ENCODE assay signal across 24 cellular contexts in the genomic region with DNA sequence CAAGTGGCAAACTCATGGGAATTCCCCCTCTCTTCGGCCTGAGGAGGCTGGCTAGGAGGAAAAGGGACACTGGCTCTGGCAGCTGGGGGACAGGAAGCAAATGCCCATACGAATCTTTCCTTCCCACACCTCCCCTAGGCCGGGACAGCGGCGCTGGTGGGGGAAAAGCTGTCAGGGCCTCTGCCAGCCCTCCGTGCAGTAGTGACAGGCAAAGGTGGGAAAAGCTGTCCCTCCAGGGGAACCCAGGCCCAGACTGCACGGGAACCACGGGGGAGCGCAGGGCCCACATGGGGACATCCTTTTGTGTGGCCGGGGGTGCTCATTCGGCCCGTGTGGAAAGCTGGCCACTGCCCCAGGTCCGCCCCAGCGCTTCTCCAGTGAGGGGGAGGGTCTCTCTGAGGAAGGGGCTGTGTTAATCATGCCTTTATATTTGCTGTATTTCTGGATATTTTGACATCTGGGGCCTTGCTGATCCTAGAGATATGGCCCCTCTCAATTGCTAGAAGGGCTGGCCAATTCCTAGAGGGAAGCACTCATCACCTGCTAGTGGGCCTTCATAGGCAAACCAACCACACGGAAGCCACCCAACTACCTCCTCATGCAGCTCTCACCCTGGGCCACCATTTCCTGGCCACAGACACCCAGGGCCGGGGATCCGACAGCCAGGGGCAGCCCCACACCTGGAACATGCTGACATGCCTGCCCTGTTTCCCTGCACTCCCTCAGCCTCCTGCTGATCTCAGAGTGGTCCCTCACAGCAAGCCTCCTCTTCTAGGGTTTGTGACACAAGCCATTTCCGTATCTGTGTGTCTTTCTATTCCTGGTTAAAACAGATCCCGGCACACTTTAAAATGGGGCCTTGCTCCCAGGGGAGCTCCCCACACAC.
A peak's percentile ranks its signal among the peaks of the same experiment; 100 is the strongest.
DNase-seq lines count a peak whose midpoint lies in the region; ATAC-seq and TF ChIP-seq lines count a peak whose summit lies in the region.
"Had no signal": no experiment of that assay in that cellular context is flagged by ENCODE, and none has a peak within 500 bp of the region (broad histone marks: within the 10 kb centered on the region; RNA-seq: fewer than 3 reads in every experiment).

No MANE protein-coding gene starts in this region.

- H3K36me3 Mint-ChIP-seq in endodermal cell (ENCODE audit: low read depth) (peaks cover 27% of the 10 kb centered on the region), nephron progenitor cell (ENCODE audit: low read depth) (peaks cover 24% of the 10 kb centered on the region), MCF 10A (ENCODE audit: insufficient read depth, unreplicated experiment) (no peaks in the 10 kb centered on the region)
- H3K36me3 Mint-ChIP-seq: activated naive CD4-positive, alpha-beta T cell treated with anti-CD3 and anti-CD28 coated beads, Interleukin-2, amount 10 ng/mL, durations not matched to agents 7 days and 5 days had no signal

- POLR2A ChIA-PET in MCF 10A (lab: Yijun Ruan, JAX) = no interaction called here

- H3K9ac ChIP-seq in endodermal cell (ENCODE audit: extremely low read depth, low read length, poor library complexity, severe bottlenecking) = no peak overlapping the region

- ATAC-seq in stimulated activated naive CD8-positive, alpha-beta T cell treated with anti-CD3 and anti-CD28 coated beads, Interleukin-15, amount 100 ng/mL, for 72 hours = no peak
- no peak for ATAC-seq in stimulated activated naive CD8-positive, alpha-beta T cell treated with anti-CD3 and anti-CD28 coated beads, Interleukin-15, Interleukin-2, amounts not matched to agents 100 U/mL and 50 U/mL, for 24 hours

- no peak overlapping the region for H3K4me3 ChIP-seq in endodermal cell (ENCODE audit: low read length)
- H3K4me3 ChIP-seq: SK-N-MC, spleen, upper lobe of left lung had no signal

- TF ChIP-seq CTCF in endodermal cell (conservative IDR thresholded peaks at IDR 0.05) = no peak
- no peak for TF ChIP-seq CTCF in nephron progenitor cell (IDR thresholded peaks at IDR 0.05)
- TF ChIP-seq CTCF in MCF 10A (IDR thresholded peaks at IDR 0.05; ENCODE audit: unreplicated experiment) = no peak

- no peaks in the 10 kb centered on the region for H3K27me3 Mint-ChIP-seq in stimulated activated naive CD8-positive, alpha-beta T cell treated with anti-CD3 and anti-CD28 coated beads, Interleukin-15, amount 100 ng/mL, for 72 hours
- H3K27me3 Mint-ChIP-seq in endodermal cell (ENCODE audit: insufficient read depth) (no peaks in the 10 kb centered on the region), nephron progenitor cell (ENCODE audit: low read depth, poor library complexity) (peaks cover 3% of the 10 kb centered on the region), MCF 10A (ENCODE audit: insufficient read depth, unreplicated experiment) (no peaks in the 10 kb centered on the region)

- no peak overlapping the region for H3K4me3 Mint-ChIP-seq in stimulated activated naive CD8-positive, alpha-beta T cell treated with anti-CD3 and anti-CD28 coated beads, Interleukin-15, amount 100 ng/mL, for 72 hours
- H3K4me3 Mint-ChIP-seq in endodermal cell (no peak overlapping the region), nephron progenitor cell (no peak overlapping the region), MCF 10A (ENCODE audit: unreplicated experiment) (no peak overlapping the region)
- H3K4me3 Mint-ChIP-seq: activated naive CD4-positive, alpha-beta T cell treated with anti-CD3 and anti-CD28 coated beads, Interleukin-2, amount 10 ng/mL, durations not matched to agents 7 days and 5 days; activated T-helper 1 cell treated with anti-CD3 and anti-CD28 coated beads, Interleukin-12 subunit alpha, Interleukin-12 subunit beta, Interleukin-2, Interleukin-4 antibody, amounts not matched to agents 30 ng/mL and 10 ng/mL and 1 ng/mL, durations not matched to agents 14 hours and 24 hours and 36 hours; stimulated activated naive CD8-positive, alpha-beta T cell treated with anti-CD3 and anti-CD28 coated beads, Interleukin-15, Interleukin-2, amounts not matched to agents 100 ng/mL and 50 ng/mL, for 24 hours had no signal

- H3K4me1 Mint-ChIP-seq in stimulated activated naive CD8-positive, alpha-beta T cell treated with anti-CD3 and anti-CD28 coated beads, Interleukin-15, amount 100 ng/mL, for 72 hours = no peaks in the 10 kb centered on the region
- H3K4me1 Mint-ChIP-seq in endodermal cell (peaks cover 48% of the 10 kb centered on the region), nephron progenitor cell (peaks cover 25% of the 10 kb centered on the region), MCF 10A (ENCODE audit: insufficient read depth, unreplicated experiment) (peaks cover 9% of the 10 kb centered on the region)
- H3K4me1 Mint-ChIP-seq: activated naive CD4-positive, alpha-beta T cell treated with anti-CD3 and anti-CD28 coated beads, Interleukin-2, amount 10 ng/mL, durations not matched to agents 7 days and 5 days had no signal

- intact Hi-C loops in MCF 10A (cut with micrococcal nuclease) = no loop called here

- 90 to 91% methylated on average over 14 to 19 of the region's 19 CpGs for WGBS in endodermal cell (ENCODE audit: insufficient coverage in 1 of 2, insufficient read length in 1 of 2), 2 experiments

- peaks cover 45% of the 10 kb centered on the region for H3K36me3 ChIP-seq in endodermal cell (ENCODE audit: control insufficient read depth, insufficient read depth, low read length)
- H3K36me3 ChIP-seq: BE2C, spleen, upper lobe of left lung had no signal

- no peaks in the 10 kb centered on the region for H3K9me3 Mint-ChIP-seq in stimulated activated naive CD8-positive, alpha-beta T cell treated with anti-CD3 and anti-CD28 coated beads, Interleukin-15, amount 100 ng/mL, for 72 hours
- H3K9me3 Mint-ChIP-seq in endodermal cell (no peaks in the 10 kb centered on the region), nephron progenitor cell (no peaks in the 10 kb centered on the region), MCF 10A (ENCODE audit: unreplicated experiment) (no peaks in the 10 kb centered on the region)
- H3K9me3 Mint-ChIP-seq: activated naive CD4-positive, alpha-beta T cell treated with anti-CD3 and anti-CD28 coated beads, Interleukin-2, amount 10 ng/mL, durations not matched to agents 7 days and 5 days; activated T-helper 1 cell treated with anti-CD3 and anti-CD28 coated beads, Interleukin-12 subunit alpha, Interleukin-12 subunit beta, Interleukin-2, Interleukin-4 antibody, amounts not matched to agents 30 ng/mL and 10 ng/mL and 1 ng/mL, durations not matched to agents 14 hours and 24 hours and 36 hours; stimulated activated naive CD8-positive, alpha-beta T cell treated with anti-CD3 and anti-CD28 coated beads, Interleukin-15, Interleukin-2, amounts not matched to agents 100 ng/mL and 50 ng/mL, for 24 hours had no signal

- no peaks in the 10 kb centered on the region for H3K9me3 ChIP-seq in endodermal cell (ENCODE audit: control insufficient read depth, low read length)
- H3K9me3 ChIP-seq: BE2C, spleen, upper lobe of left lung had no signal

- CTCF ChIA-PET in MCF 10A (lab: Yijun Ruan, JAX) = interaction anchor here (0.6 to 1.2 kb wide), 2 partner anchors 36 to 65 kb away, joined by 3 to 4 read pairs; no protein-coding TSS in a partner anchor

- peak overlapping the region; percentile 50 to 82 for H3K27ac Mint-ChIP-seq in stimulated activated naive CD8-positive, alpha-beta T cell treated with anti-CD3 and anti-CD28 coated beads, Interleukin-15, amount 100 ng/mL, for 72 hours
- H3K27ac Mint-ChIP-seq in endodermal cell = peak overlapping the region; percentile 52
- peak overlapping the region; percentile 94 for H3K27ac Mint-ChIP-seq in nephron progenitor cell
- H3K27ac Mint-ChIP-seq in MCF 10A (ENCODE audit: low read depth, unreplicated experiment) = no peak overlapping the region
- H3K27ac Mint-ChIP-seq: activated naive CD4-positive, alpha-beta T cell treated with anti-CD3 and anti-CD28 coated beads, Interleukin-2, amount 10 ng/mL, durations not matched to agents 7 days and 5 days; activated T-helper 1 cell treated with anti-CD3 and anti-CD28 coated beads, Interleukin-12 subunit alpha, Interleukin-12 subunit beta, Interleukin-2, Interleukin-4 antibody, amounts not matched to agents 30 ng/mL and 10 ng/mL and 1 ng/mL, durations not matched to agents 14 hours and 24 hours and 36 hours; stimulated activated naive CD8-positive, alpha-beta T cell treated with anti-CD3 and anti-CD28 coated beads, Interleukin-15, Interleukin-2, amounts not matched to agents 100 ng/mL and 50 ng/mL, for 24 hours had no signal

- H3K27me3 ChIP-seq in endodermal cell (ENCODE audit: control insufficient read depth, insufficient read depth, low read length, poor library complexity, severe bottlenecking) = no peaks in the 10 kb centered on the region
- H3K27me3 ChIP-seq: BE2C, spleen, upper lobe of left lung had no signal

- no peak for DNase-seq in stimulated activated naive CD8-positive, alpha-beta T cell treated with anti-CD3 and anti-CD28 coated beads, Interleukin-15, amount 100 ng/mL, for 72 hours
- no peak for DNase-seq in stimulated activated naive CD8-positive, alpha-beta T cell treated with anti-CD3 and anti-CD28 coated beads, Interleukin-15, Interleukin-2, amounts not matched to agents 100 U/mL and 50 U/mL, for 24 hours
- DNase-seq in endodermal cell = peak; percentile 43
- DNase-seq in nephron progenitor cell = no peak
- no peak for DNase-seq in germinal center (ENCODE audit: low spot score)
- DNase-seq in retina = no peak
- DNase-seq in GOT3 (lab: John Stamatoyannopoulos, UW) = no peak
- no peak for DNase-seq in MCF 10A (ENCODE audit: unreplicated experiment)
- DNase-seq: activated CD4-positive, alpha-beta T cell treated with anti-CD3 and anti-CD28 coated beads for 4 hours; activated naive CD4-positive, alpha-beta T cell treated with anti-CD3 and anti-CD28 coated beads, Interleukin-2, amount 10 ng/mL, durations not matched to agents 7 days and 5 days; amniotic stem cell; BE2C; DMS79; kidney glomerular epithelial cell; mammary epithelial cell; NCI-H1694; spleen; stimulated activated CD4-positive, alpha-beta T cell treated with anti-CD3 and anti-CD28 coated beads, Interleukin-2, amount 100 ng/mL, for 48 hours; T-helper 2 cell had no signal

- peaks cover 19% of the 10 kb centered on the region for H3K4me1 ChIP-seq in endodermal cell (ENCODE audit: control insufficient read depth, insufficient read depth, low read length)
- H3K4me1 ChIP-seq: spleen, upper lobe of left lung had no signal

- no peak overlapping the region for H3K27ac ChIP-seq in endodermal cell (ENCODE audit: low read depth, low read length)
- H3K27ac ChIP-seq: RWPE1, SK-N-MC, spleen, upper lobe of left lung had no signal

- BruUV-seq in MCF 10A (replicated peaks; lab: Mats Ljungman, UMichigan) = no TSS peak
